Comparison of ENCODE assay signal across 8 cellular contexts in genomic region chr16:4693956-4694663, GRCh38. TPM values are rescaled to one million over a fixed set of nuclear protein-coding genes. Genes with fewer than 3 reads are reported as not detected.
DNase-seq lines count a peak whose midpoint lies in the region; ATAC-seq and TF ChIP-seq lines count a peak whose summit lies in the region.

No MANE protein-coding gene starts in this region.

- H3K9ac ChIP-seq in OCI-LY1 (ENCODE audit: low read length) (peak overlapping the region; percentile 85), trophoblast cell (ENCODE audit: low read length) (peak overlapping the region; percentile 90)

- H2BK12ac ChIP-seq in trophoblast cell (ENCODE audit: low read length), result no peak overlapping the region

- H3K36me3 ChIP-seq in OCI-LY1 (ENCODE audit: insufficient read depth, low read length) (peaks cover 35% of the 10 kb centered on the region; the same call in 1 of the 2 replicates), trophoblast cell (ENCODE audit: control insufficient read depth in 1 of 2, insufficient read depth in 2 of 2, low read length in 2 of 2) (peaks cover 51 to 56% of the 10 kb centered on the region in 2 experiments)

- TF ChIP-seq CTCF in C4-2B (conservative IDR thresholded peaks at IDR 0.05) (no peak), OCI-LY1 (IDR thresholded peaks at IDR 0.05; ENCODE audit: low read length) (peak; percentile 3; the same call in 1 of the 2 replicates)

- H3K4me3 ChIP-seq in OCI-LY1 (ENCODE audit: low read depth, low read length, poor library complexity, severe bottlenecking), result peak overlapping the region; percentile 85
- peak overlapping the region; percentile 100 for H3K4me3 ChIP-seq in trophoblast cell (ENCODE audit: low read depth, low read length)

- H3F3A ChIP-seq in OCI-LY1 (ENCODE audit: insufficient read depth, low read length), result no peaks in the 10 kb centered on the region; the same call in 1 of the 2 replicates

- no peak overlapping the region for H2BK120ac ChIP-seq in trophoblast cell (ENCODE audit: insufficient read depth, low read length, poor library complexity)

- H3K79me2 ChIP-seq in OCI-LY1 (ENCODE audit: insufficient read depth, low read length), result no peaks in the 10 kb centered on the region
- H3K79me2 ChIP-seq in trophoblast cell (ENCODE audit: control insufficient read depth, insufficient read depth, low read length, poor library complexity), result peaks cover 6% of the 10 kb centered on the region

- DNase-seq in activated naive CD4-positive, alpha-beta T cell treated with anti-CD3 and anti-CD28 coated beads, Interleukin-2, amount 50 U/mL, for 72 hours (ENCODE audit: low spot score in 2 of 2), result peak; percentile 38 to 54
- peak; percentile 67 for DNase-seq in Right ventricle myocardium superior
- peak in 1 of 2 donors; percentile 36 for DNase-seq in trophoblast cell
- DNase-seq in NCI-H2029 (lab: John Stamatoyannopoulos, UW), result no peak

- peak overlapping the region; percentile 74 to 82 for H3K27ac Mint-ChIP-seq in activated naive CD4-positive, alpha-beta T cell treated with anti-CD3 and anti-CD28 coated beads, Interleukin-2, amount 50 U/mL, for 72 hours

- WGBS in trophoblast cell (ENCODE audit: extremely low coverage, insufficient coverage, insufficient read length), result no CpG with 5 or more reads among the region's 55 CpGs

- ATAC-seq in GM21786 (IDR thresholded peaks at IDR 0.05; ENCODE audit: unreplicated experiment), result peak; percentile 3
- peak; percentile 12 to 35 for ATAC-seq in activated naive CD4-positive, alpha-beta T cell treated with anti-CD3 and anti-CD28 coated beads, Interleukin-2, amount 50 U/mL, for 72 hours
- ATAC-seq in Right ventricle myocardium superior (ENCODE audit: poor library complexity), result peak; percentile 42
- no peak for ATAC-seq in GM19452 (IDR thresholded peaks at IDR 0.05; ENCODE audit: unreplicated experiment)

- peaks cover 7% of the 10 kb centered on the region for H3K79me1 ChIP-seq in trophoblast cell (ENCODE audit: low read length)

- H3K9me2 ChIP-seq in OCI-LY1 (ENCODE audit: low read depth, low read length), result no peaks in the 10 kb centered on the region

- H3K4me2 ChIP-seq in OCI-LY1 (ENCODE audit: low read length), result peak overlapping the region; percentile 77
- peak overlapping the region; percentile 90 for H3K4me2 ChIP-seq in trophoblast cell (ENCODE audit: low read length)

- intact Hi-C loops in Right ventricle myocardium superior (cut with DNase I), result no loop called here

- peak overlapping the region; percentile 71 for H4K12ac ChIP-seq in trophoblast cell (ENCODE audit: low read depth, low read length)

- H2AK5ac ChIP-seq in trophoblast cell (ENCODE audit: low read length), result peak overlapping the region; percentile 4

- peaks cover 21% of the 10 kb centered on the region for H3K4me1 ChIP-seq in OCI-LY1 (ENCODE audit: insufficient read depth, low read length, severe bottlenecking)
- H3K4me1 ChIP-seq in trophoblast cell (ENCODE audit: control insufficient read depth in 1 of 2, insufficient read depth in 2 of 2, low read length in 2 of 2), result peaks cover 3 to 12% of the 10 kb centered on the region in 2 experiments

- peak overlapping the region; percentile 35 for H2BK5ac ChIP-seq in trophoblast cell (ENCODE audit: low read depth, low read length, poor library complexity)

- no peaks in the 10 kb centered on the region for H4K20me1 ChIP-seq in OCI-LY1 (ENCODE audit: insufficient read depth, low read length)

- H2AFZ ChIP-seq in OCI-LY1 (ENCODE audit: low read length) (no peak overlapping the region), trophoblast cell (ENCODE audit: insufficient read depth, low read length, poor library complexity) (peak overlapping the region; percentile 24)

- H4K91ac ChIP-seq in trophoblast cell (ENCODE audit: low read depth, low read length), result peak overlapping the region; percentile 75

- no peaks in the 10 kb centered on the region for H3K36me3 Mint-ChIP-seq in activated naive CD4-positive, alpha-beta T cell treated with anti-CD3 and anti-CD28 coated beads, Interleukin-2, amount 50 U/mL, for 72 hours

- H3K9me3 Mint-ChIP-seq in activated naive CD4-positive, alpha-beta T cell treated with anti-CD3 and anti-CD28 coated beads, Interleukin-2, amount 50 U/mL, for 72 hours, result no peaks in the 10 kb centered on the region

- peak overlapping the region; percentile 80 for H3K18ac ChIP-seq in trophoblast cell (ENCODE audit: low read length)

- peak overlapping the region; percentile 53 for H3K4ac ChIP-seq in trophoblast cell (ENCODE audit: low read depth, low read length)

- H3K14ac ChIP-seq in trophoblast cell (ENCODE audit: low read length), result peak overlapping the region; percentile 78

- no peak overlapping the region for H3K23ac ChIP-seq in trophoblast cell (ENCODE audit: low read length)

- H3K27me3 ChIP-seq in OCI-LY1 (ENCODE audit: insufficient read depth, low read length) (no peaks in the 10 kb centered on the region), trophoblast cell (ENCODE audit: insufficient read depth, low read length) (no peaks in the 10 kb centered on the region)

- H3K9me3 ChIP-seq in OCI-LY1 (ENCODE audit: low read length), result no peaks in the 10 kb centered on the region
- H3K9me3 ChIP-seq in trophoblast cell (ENCODE audit: insufficient read depth, low read depth, low read length), result peaks cover 5% of the 10 kb centered on the region

- peak overlapping the region; percentile 81 for H4K8ac ChIP-seq in trophoblast cell (ENCODE audit: low read depth, low read length)

- H3K27ac ChIP-seq in C4-2B (peak overlapping the region; percentile 97), OCI-LY1 (ENCODE audit: low read depth, low read length, poor library complexity, severe bottlenecking) (peak overlapping the region; percentile 28), trophoblast cell (ENCODE audit: low read depth, low read length) (peak overlapping the region; percentile 65)

RNA-seq across cellular contexts. Expression of gene NUDT16L1, which starts 0.7 kb away (rescaled TPM):
- total RNA-seq in activated naive CD4-positive, alpha-beta T cell treated with anti-CD3 and anti-CD28 coated beads, Interleukin-2, amount 50 U/mL, for 72 hours, result 10 to 100 TPM; 20.7 to 42.8 TPM
- total RNA-seq in Right ventricle myocardium superior, result 52.8 TPM
- 21.1 and 21.4 TPM in 2 replicates for polyA plus RNA-seq in trophoblast cell (2013)

RNA-seq across cellular contexts. Expression of gene ANKS3, which starts 40.0 kb away (rescaled TPM):
- 10 to 100 TPM; 19.4 to 21.5 TPM for total RNA-seq in activated naive CD4-positive, alpha-beta T cell treated with anti-CD3 and anti-CD28 coated beads, Interleukin-2, amount 50 U/mL, for 72 hours
- total RNA-seq in Right ventricle myocardium superior, result 9.1 TPM
- 6.5 and 6.6 TPM in 2 replicates for polyA plus RNA-seq in trophoblast cell (2013)

RNA-seq across cellular contexts. Expression of gene DNAAF8, which starts 40.2 kb away (rescaled TPM):
- under 1 TPM in 1 of 2 donors, not detected in 1; 0.09 TPM for total RNA-seq in activated naive CD4-positive, alpha-beta T cell treated with anti-CD3 and anti-CD28 coated beads, Interleukin-2, amount 50 U/mL, for 72 hours
- 1.2 TPM for total RNA-seq in Right ventricle myocardium superior
- polyA plus RNA-seq in trophoblast cell (2013), result 0.42 and 0.55 TPM in 2 replicates

Comparison
In these comparisons a context has a peak if more than half of its experiments do, and no peak if none do; other contexts are left out.
1. H3K27ac ChIP-seq: peak in every context shown above with its lines; median percentile 97 in C4-2B; 65 in trophoblast cell; 28 in OCI-LY1.